Comparison of ENCODE assay signal across 1 cellular context in genomic region chr16:70714526-70715112, GRCh38.
TF ChIP-seq lines count a peak whose summit lies in the region.

No MANE protein-coding gene starts in this region.

TF ChIP-seq in liver, 16 proteins besides CTCF, POLR2A, EP300 and RAD21 (continued from another document):
- TF ChIP-seq, protein P1, sequence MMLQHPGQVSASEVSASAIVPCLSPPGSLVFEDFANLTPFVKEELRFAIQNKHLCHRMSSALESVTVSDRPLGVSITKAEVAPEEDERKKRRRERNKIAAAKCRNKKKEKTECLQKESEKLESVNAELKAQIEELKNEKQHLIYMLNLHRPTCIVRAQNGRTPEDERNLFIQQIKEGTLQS (IDR thresholded peaks at IDR 0.05): no peak
- TF ChIP-seq HNF4A (conservative IDR thresholded peaks at IDR 0.05) (no peak), EGR1 (IDR thresholded peaks at IDR 0.05; ENCODE audit: low read depth in 2 of 2) (no peak), TAF1 (conservative IDR thresholded peaks at IDR 0.05) (no peak), GABPA (IDR thresholded peaks at IDR 0.05 in 1 of 2, conservative IDR thresholded peaks at IDR 0.05 in 1 of 2) (no peak)
